ENCODE assay signal across 2 cellular contexts in the genomic region with DNA sequence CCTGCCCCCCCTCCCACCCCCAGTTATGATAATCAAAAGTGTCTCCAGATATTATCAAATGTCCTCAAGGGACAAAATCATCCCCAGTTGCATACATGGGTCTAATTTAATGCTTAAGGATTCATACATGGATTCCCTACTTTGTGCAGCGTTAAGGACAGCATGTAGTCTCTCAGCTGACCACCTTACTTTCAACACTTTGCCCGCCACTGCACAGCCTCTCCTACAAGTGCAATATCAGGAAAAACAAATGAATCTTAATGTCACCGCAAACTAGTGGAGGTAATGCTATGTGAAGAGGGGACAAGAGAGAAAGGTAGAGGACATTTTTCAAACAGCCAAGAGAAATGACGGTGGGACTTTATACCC.
TF ChIP-seq lines count a peak whose summit lies in the region.

No MANE protein-coding gene starts in this region.

TF ChIP-seq in IMR-90, 13 proteins besides CTCF, POLR2A, EP300 and RAD21 (continued from another document):
- TF ChIP-seq, protein P1, sequence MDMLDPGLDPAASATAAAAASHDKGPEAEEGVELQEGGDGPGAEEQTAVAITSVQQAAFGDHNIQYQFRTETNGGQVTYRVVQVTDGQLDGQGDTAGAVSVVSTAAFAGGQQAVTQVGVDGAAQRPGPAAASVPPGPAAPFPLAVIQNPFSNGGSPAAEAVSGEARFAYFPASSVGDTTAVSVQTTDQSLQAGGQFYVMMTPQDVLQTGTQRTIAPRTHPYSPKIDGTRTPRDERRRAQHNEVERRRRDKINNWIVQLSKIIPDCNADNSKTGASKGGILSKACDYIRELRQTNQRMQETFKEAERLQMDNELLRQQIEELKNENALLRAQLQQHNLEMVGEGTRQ (IDR thresholded peaks at IDR 0.05; ENCODE audit: low read depth, low read length): no peak
- TF ChIP-seq BHLHE40 (IDR thresholded peaks at IDR 0.05; ENCODE audit: low read depth, low read length) (no peak), RCOR1 (IDR thresholded peaks at IDR 0.05; ENCODE audit: insufficient replicate concordance, low read length) (no peak), FOS (IDR thresholded peaks at IDR 0.05; ENCODE audit: low read depth, low read length) (no peak), CEBPB (IDR thresholded peaks at IDR 0.05; ENCODE audit: low read depth, low read length) (no peak), ELK1 (IDR thresholded peaks at IDR 0.05; ENCODE audit: borderline replicate concordance, low read depth, low read length) (no peak)

TF ChIP-seq in neural cell, 6 proteins besides CTCF, POLR2A, EP300 and RAD21 (continued from another document):
- no peak for TF ChIP-seq REST (IDR thresholded peaks at IDR 0.05; ENCODE audit: borderline replicate concordance)
